8 cellular contexts compared by ENCODE assay signal in genomic region chr12:63843613-63844390, GRCh38. TPM values are rescaled to one million over a fixed set of nuclear protein-coding genes. Genes with fewer than 3 reads are reported as not detected.
DNase-seq lines count a peak whose midpoint lies in the region; ATAC-seq and TF ChIP-seq lines count a peak whose summit lies in the region.

No MANE protein-coding gene starts in this region.

- H3K27me3 ChIP-seq in Peyer's patch, result no peaks in the 10 kb centered on the region

- H3K4me1 ChIP-seq in Peyer's patch, result peaks cover 0 to 23% (median 2%) of the 10 kb centered on the region in 4 donors

- TF ChIP-seq POLR2A in Peyer's patch (IDR thresholded peaks at IDR 0.05), result peak; percentile 29 to 53

- DNase-seq in DMS53 (lab: John Stamatoyannopoulos, UW), result peak; percentile 99
- peak; percentile 69 for DNase-seq in Jurkat, Clone E6-1 (ENCODE audit: low read depth, low spot score)
- peak; percentile 64 to 94 (median 92) for DNase-seq in Peyer's patch
- DNase-seq in fibroblast of pulmonary artery (ENCODE audit: low read depth), result peak; percentile 97
- peak; percentile 58 for DNase-seq in natural killer cell
- DNase-seq in stimulated activated naive B cell treated with anti-CD40 and anti-IgM and Interleukin-4, amounts not matched to agents 10 μg/mL and 1 μg/mL and 100 μg/mL, for 72 hours, result peak; percentile 74

- H3K36me3 ChIP-seq in Peyer's patch, result no peaks in the 10 kb centered on the region

- no peaks in the 10 kb centered on the region for H3K36me3 Mint-ChIP-seq in activated T-helper 17 cell treated with anti-CD3 and anti-CD28 coated beads, Interleukin-2, amount 50 U/mL, for 72 hours (ENCODE audit: low read depth)
- no peaks in the 10 kb centered on the region for H3K36me3 Mint-ChIP-seq in natural killer cell
- no peaks in the 10 kb centered on the region for H3K36me3 Mint-ChIP-seq in stimulated activated naive B cell treated with anti-CD40 and anti-IgM and Interleukin-4, amounts not matched to agents 10 μg/mL and 1 μg/mL and 100 μg/mL, for 72 hours

- intact Hi-C loops in natural killer cell (cut with micrococcal nuclease), result no loop called here

- H3K27ac Mint-ChIP-seq in activated T-helper 17 cell treated with anti-CD3 and anti-CD28 coated beads, Interleukin-2, amount 50 U/mL, for 72 hours, result no peak overlapping the region
- H3K27ac Mint-ChIP-seq in natural killer cell, result no peak overlapping the region
- H3K27ac Mint-ChIP-seq in stimulated activated naive B cell treated with anti-CD40 and anti-IgM and Interleukin-4, amounts not matched to agents 10 μg/mL and 1 μg/mL and 100 μg/mL, for 72 hours, result peak overlapping the region; percentile 56

- H3K27me3 Mint-ChIP-seq in activated T-helper 17 cell treated with anti-CD3 and anti-CD28 coated beads, Interleukin-2, amount 50 U/mL, for 72 hours, result peaks cover 13% of the 10 kb centered on the region
- H3K27me3 Mint-ChIP-seq in natural killer cell (ENCODE audit: low read depth in 2 of 2), result peaks cover 10 to 24% of the 10 kb centered on the region in 2 donors
- peaks cover 21 to 49% of the 10 kb centered on the region in 2 donors for H3K27me3 Mint-ChIP-seq in stimulated activated naive B cell treated with anti-CD40 and anti-IgM and Interleukin-4, amounts not matched to agents 10 μg/mL and 1 μg/mL and 100 μg/mL, for 72 hours

- H3K4me3 ChIP-seq in Jurkat, Clone E6-1 (ENCODE audit: low read length), result peak overlapping the region; percentile 51
- H3K4me3 ChIP-seq in Peyer's patch, result peak overlapping the region; percentile 52 to 92 (median 78)
- H3K4me3 ChIP-seq in fibroblast of pulmonary artery (replicated peaks; ENCODE audit: low read depth, low read length), result peak overlapping the region; percentile 99

- peak; percentile 58 to 100 (median 94) for TF ChIP-seq CTCF in Peyer's patch (IDR thresholded peaks at IDR 0.05)
- peak; percentile 59 for TF ChIP-seq CTCF in fibroblast of pulmonary artery (IDR thresholded peaks at IDR 0.05; ENCODE audit: low read length, missing control alignments)
- TF ChIP-seq CTCF in natural killer cell (IDR thresholded peaks at IDR 0.05), result peak; percentile 55

- H3K4me1 Mint-ChIP-seq in activated T-helper 17 cell treated with anti-CD3 and anti-CD28 coated beads, Interleukin-2, amount 50 U/mL, for 72 hours, result peaks cover 5% of the 10 kb centered on the region
- H3K4me1 Mint-ChIP-seq in natural killer cell, result peaks cover 6% of the 10 kb centered on the region in 2 donors
- H3K4me1 Mint-ChIP-seq in stimulated activated naive B cell treated with anti-CD40 and anti-IgM and Interleukin-4, amounts not matched to agents 10 μg/mL and 1 μg/mL and 100 μg/mL, for 72 hours, result peaks cover 8% of the 10 kb centered on the region in 2 donors

- H3K27ac ChIP-seq in Peyer's patch, result peak overlapping the region; percentile 75 to 92 (median 82)

- ATAC-seq in GM21723 (IDR thresholded peaks at IDR 0.05; ENCODE audit: unreplicated experiment) (peak; percentile 98), natural killer cell (peak; percentile 90 to 95 (median 94))
- ATAC-seq in activated T-helper 17 cell treated with anti-CD3 and anti-CD28 coated beads, Interleukin-2, amount 50 U/mL, for 72 hours (replicated peaks), result peak; percentile 93
- peak; percentile 93 to 95 for ATAC-seq in stimulated activated naive B cell treated with anti-CD40 and anti-IgM and Interleukin-4, amounts not matched to agents 10 μg/mL and 1 μg/mL and 100 μg/mL, for 72 hours (replicated peaks)

- H3K9me3 Mint-ChIP-seq in activated T-helper 17 cell treated with anti-CD3 and anti-CD28 coated beads, Interleukin-2, amount 50 U/mL, for 72 hours, result no peaks in the 10 kb centered on the region
- no peaks in the 10 kb centered on the region for H3K9me3 Mint-ChIP-seq in natural killer cell
- H3K9me3 Mint-ChIP-seq in stimulated activated naive B cell treated with anti-CD40 and anti-IgM and Interleukin-4, amounts not matched to agents 10 μg/mL and 1 μg/mL and 100 μg/mL, for 72 hours, result no peaks in the 10 kb centered on the region

- no peaks in the 10 kb centered on the region for H3K9me3 ChIP-seq in Peyer's patch

- peak overlapping the region; percentile 84 for H3K4me3 Mint-ChIP-seq in activated T-helper 17 cell treated with anti-CD3 and anti-CD28 coated beads, Interleukin-2, amount 50 U/mL, for 72 hours
- H3K4me3 Mint-ChIP-seq in natural killer cell, result peak overlapping the region; percentile 73
- peak overlapping the region; percentile 65 to 90 for H3K4me3 Mint-ChIP-seq in stimulated activated naive B cell treated with anti-CD40 and anti-IgM and Interleukin-4, amounts not matched to agents 10 μg/mL and 1 μg/mL and 100 μg/mL, for 72 hours

RNA-seq across cellular contexts. Expression of gene SRGAP1, which starts 0.7 kb away (rescaled TPM):
- polyA plus RNA-seq in Jurkat, Clone E6-1 (2012; ENCODE audit: insufficient read depth, insufficient read length), result 0.36 TPM
- total RNA-seq in Peyer's patch (10 to 100 TPM in 3 of 4 donors, 1 to 10 TPM in 1; 5.8 to 92.4 (median 16.4) TPM), natural killer cell (under 1 TPM; 0.10 to 0.49 (median 0.16) TPM)
- under 1 TPM; 0.06 to 0.29 TPM for total RNA-seq in activated T-helper 17 cell treated with anti-CD3 and anti-CD28 coated beads, Interleukin-2, amount 50 U/mL, for 72 hours

Comparison
In these comparisons a context has a peak if more than half of its experiments do, and no peak if none do; other contexts are left out.
1. Peak in every context shown above with its lines: DNase-seq, ATAC-seq, H3K4me3 ChIP-seq and H3K27ac ChIP-seq.
2. RNA of gene SRGAP1, which starts 0.7 kb away (total RNA-seq): 5.8 to 92.4 TPM in Peyer's patch; 0.06 to 0.29 TPM in activated T-helper 17 cell treated with anti-CD3 and anti-CD28 coated beads, Interleukin-2, amount 50 U/mL, for 72 hours and 0.10 to 0.49 TPM in natural killer cell; every median in the first group is over 4 times any median in the second.